12 cellular contexts compared by ENCODE assay signal in the genomic region with DNA sequence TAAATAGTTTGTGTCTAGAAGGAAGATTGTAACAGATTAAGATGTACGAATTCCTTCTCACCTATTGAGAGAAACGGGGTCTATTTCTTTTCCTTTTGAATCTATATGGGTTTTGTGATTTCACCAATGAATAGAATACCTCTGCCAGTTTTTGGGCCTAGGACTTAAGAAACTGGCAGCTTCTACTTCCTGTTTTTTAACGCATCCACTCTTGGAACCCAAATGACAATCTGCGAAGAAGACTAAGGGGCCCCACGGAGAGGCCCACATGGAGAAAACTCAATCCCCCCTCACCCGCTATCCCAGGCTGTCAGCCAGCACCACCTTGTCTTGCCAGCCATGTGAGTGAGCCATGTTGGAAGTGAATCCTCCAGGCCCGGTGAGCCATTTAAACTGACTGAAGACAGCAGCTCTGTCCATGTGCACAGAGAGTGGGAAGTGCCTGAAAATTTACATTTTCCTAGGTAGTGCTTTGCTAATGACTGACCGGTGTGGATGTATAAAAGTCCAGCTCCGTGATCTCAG. TPM values are rescaled to one million over a fixed set of nuclear protein-coding genes. Genes with fewer than 3 reads are reported as not detected.
"Had no signal": no experiment of that assay in that cellular context is flagged by ENCODE, and none has a peak within 500 bp of the region (broad histone marks: within the 10 kb centered on the region; RNA-seq: fewer than 3 reads in every experiment).

No MANE protein-coding gene starts in this region.

- H3K27me3 ChIP-seq: tibial artery had no signal

- H3K9me3 Mint-ChIP-seq: activated CD4-positive, alpha-beta T cell treated with anti-CD3 and anti-CD28 coated beads, Interleukin-2, amount 10 ng/mL, durations not matched to agents 24 days and 14 days; activated T-helper 1 cell treated with anti-CD3 and anti-CD28 coated beads, Interleukin-12 subunit alpha, Interleukin-12 subunit beta, Interleukin-2, Interleukin-4 antibody, amounts not matched to agents 30 ng/mL and 10 ng/mL and 1 ng/mL, durations not matched to agents 14 hours and 24 hours and 36 hours; stimulated activated memory B cell treated with anti-CD40 and anti-IgM and Interleukin-4, amounts not matched to agents 10 μg/mL and 1 μg/mL and 100 μg/mL, for 72 hours had no signal

- H3K9me3 ChIP-seq: tibial artery had no signal

- H3K27me3 Mint-ChIP-seq: activated CD4-positive, alpha-beta T cell treated with anti-CD3 and anti-CD28 coated beads, Interleukin-2, amount 10 ng/mL, durations not matched to agents 24 days and 14 days had no signal

- H3K36me3 ChIP-seq: tibial artery had no signal

- H3K4me3 Mint-ChIP-seq: activated CD4-positive, alpha-beta T cell treated with anti-CD3 and anti-CD28 coated beads, Interleukin-2, amount 10 ng/mL, durations not matched to agents 24 days and 14 days; activated naive CD8-positive, alpha-beta T cell treated with anti-CD3 and anti-CD28 coated beads for 36 hours; activated T-helper 1 cell treated with anti-CD3 and anti-CD28 coated beads, Interleukin-12 subunit alpha, Interleukin-12 subunit beta, Interleukin-2, Interleukin-4 antibody, amounts not matched to agents 30 ng/mL and 10 ng/mL and 1 ng/mL, durations not matched to agents 14 hours and 24 hours and 36 hours; stimulated activated memory B cell treated with anti-CD40 and anti-IgM and Interleukin-4, amounts not matched to agents 10 μg/mL and 1 μg/mL and 100 μg/mL, for 72 hours had no signal

- H3K27ac ChIP-seq: epithelial cell of prostate, tibial artery had no signal

- H3K27ac Mint-ChIP-seq: activated CD4-positive, alpha-beta T cell treated with anti-CD3 and anti-CD28 coated beads, Interleukin-2, amount 10 ng/mL, durations not matched to agents 24 days and 14 days; activated naive CD8-positive, alpha-beta T cell treated with anti-CD3 and anti-CD28 coated beads for 36 hours; activated T-helper 1 cell treated with anti-CD3 and anti-CD28 coated beads, Interleukin-12 subunit alpha, Interleukin-12 subunit beta, Interleukin-2, Interleukin-4 antibody, amounts not matched to agents 30 ng/mL and 10 ng/mL and 1 ng/mL, durations not matched to agents 14 hours and 24 hours and 36 hours; stimulated activated memory B cell treated with anti-CD40 and anti-IgM and Interleukin-4, amounts not matched to agents 10 μg/mL and 1 μg/mL and 100 μg/mL, for 72 hours had no signal

- DNase-seq: activated CD4-positive, alpha-beta T cell treated with anti-CD3 and anti-CD28 coated beads, Interleukin-2, amount 10 ng/mL, durations not matched to agents 24 days and 14 days; activated CD4-positive, CD25-positive, alpha-beta regulatory T cell; activated naive CD8-positive, alpha-beta T cell treated with anti-CD3 and anti-CD28 coated beads for 36 hours; amygdala; cerebellar nuclear complex; dermis blood vessel endothelial cell; tibial artery had no signal

- ATAC-seq: stimulated activated memory B cell treated with anti-CD40 and anti-IgM and Interleukin-4, amounts not matched to agents 10 μg/mL and 1 μg/mL and 100 μg/mL, for 72 hours had no signal

- H3K36me3 Mint-ChIP-seq: stimulated activated memory B cell treated with anti-CD40 and anti-IgM and Interleukin-4, amounts not matched to agents 10 μg/mL and 1 μg/mL and 100 μg/mL, for 72 hours had no signal

- H3K4me3 ChIP-seq: lung, tibial artery had no signal

- H3K4me1 Mint-ChIP-seq: stimulated activated memory B cell treated with anti-CD40 and anti-IgM and Interleukin-4, amounts not matched to agents 10 μg/mL and 1 μg/mL and 100 μg/mL, for 72 hours had no signal

RNA-seq across cellular contexts. Expression of a gene that starts 48.2 kb away (rescaled TPM):
- total RNA-seq: activated CD4-positive, alpha-beta T cell treated with anti-CD3 and anti-CD28 coated beads, Interleukin-2, amount 10 ng/mL, durations not matched to agents 24 days and 14 days; activated naive CD8-positive, alpha-beta T cell treated with anti-CD3 and anti-CD28 coated beads for 36 hours; activated T-helper 1 cell treated with anti-CD3 and anti-CD28 coated beads, Interleukin-12 subunit alpha, Interleukin-12 subunit beta, Interleukin-2, Interleukin-4 antibody, amounts not matched to agents 30 ng/mL and 10 ng/mL and 1 ng/mL, durations not matched to agents 14 hours and 24 hours and 36 hours; dermis blood vessel endothelial cell; posterior vena cava had no signal
